In genomic region chr1:147491098-147491497, GRCh38 we compare ENCODE assay signal across 1 cellular context.
TF ChIP-seq lines count a peak whose summit lies in the region.

No MANE protein-coding gene starts in this region.

TF ChIP-seq in GM23338, 12 proteins besides CTCF, POLR2A, EP300 and RAD21 (continued from another document):
- TF ChIP-seq, protein P1, sequence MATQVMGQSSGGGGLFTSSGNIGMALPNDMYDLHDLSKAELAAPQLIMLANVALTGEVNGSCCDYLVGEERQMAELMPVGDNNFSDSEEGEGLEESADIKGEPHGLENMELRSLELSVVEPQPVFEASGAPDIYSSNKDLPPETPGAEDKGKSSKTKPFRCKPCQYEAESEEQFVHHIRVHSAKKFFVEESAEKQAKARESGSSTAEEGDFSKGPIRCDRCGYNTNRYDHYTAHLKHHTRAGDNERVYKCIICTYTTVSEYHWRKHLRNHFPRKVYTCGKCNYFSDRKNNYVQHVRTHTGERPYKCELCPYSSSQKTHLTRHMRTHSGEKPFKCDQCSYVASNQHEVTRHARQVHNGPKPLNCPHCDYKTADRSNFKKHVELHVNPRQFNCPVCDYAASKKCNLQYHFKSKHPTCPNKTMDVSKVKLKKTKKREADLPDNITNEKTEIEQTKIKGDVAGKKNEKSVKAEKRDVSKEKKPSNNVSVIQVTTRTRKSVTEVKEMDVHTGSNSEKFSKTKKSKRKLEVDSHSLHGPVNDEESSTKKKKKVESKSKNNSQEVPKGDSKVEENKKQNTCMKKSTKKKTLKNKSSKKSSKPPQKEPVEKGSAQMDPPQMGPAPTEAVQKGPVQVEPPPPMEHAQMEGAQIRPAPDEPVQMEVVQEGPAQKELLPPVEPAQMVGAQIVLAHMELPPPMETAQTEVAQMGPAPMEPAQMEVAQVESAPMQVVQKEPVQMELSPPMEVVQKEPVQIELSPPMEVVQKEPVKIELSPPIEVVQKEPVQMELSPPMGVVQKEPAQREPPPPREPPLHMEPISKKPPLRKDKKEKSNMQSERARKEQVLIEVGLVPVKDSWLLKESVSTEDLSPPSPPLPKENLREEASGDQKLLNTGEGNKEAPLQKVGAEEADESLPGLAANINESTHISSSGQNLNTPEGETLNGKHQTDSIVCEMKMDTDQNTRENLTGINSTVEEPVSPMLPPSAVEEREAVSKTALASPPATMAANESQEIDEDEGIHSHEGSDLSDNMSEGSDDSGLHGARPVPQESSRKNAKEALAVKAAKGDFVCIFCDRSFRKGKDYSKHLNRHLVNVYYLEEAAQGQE (IDR thresholded peaks at IDR 0.05; ENCODE audit: unreplicated experiment) = no peak
- TF ChIP-seq CREB1 (CRISPR knock-in tag; IDR thresholded peaks at IDR 0.05; ENCODE audit: low read depth) (no peak), ZNF114 (CRISPR knock-in tag; IDR thresholded peaks at IDR 0.05) (no peak), JUNB (IDR thresholded peaks at IDR 0.05; ENCODE audit: unreplicated experiment) (no peak), STAT1 (IDR thresholded peaks at IDR 0.05; ENCODE audit: unreplicated experiment) (no peak)
- TF ChIP-seq, protein P2, sequence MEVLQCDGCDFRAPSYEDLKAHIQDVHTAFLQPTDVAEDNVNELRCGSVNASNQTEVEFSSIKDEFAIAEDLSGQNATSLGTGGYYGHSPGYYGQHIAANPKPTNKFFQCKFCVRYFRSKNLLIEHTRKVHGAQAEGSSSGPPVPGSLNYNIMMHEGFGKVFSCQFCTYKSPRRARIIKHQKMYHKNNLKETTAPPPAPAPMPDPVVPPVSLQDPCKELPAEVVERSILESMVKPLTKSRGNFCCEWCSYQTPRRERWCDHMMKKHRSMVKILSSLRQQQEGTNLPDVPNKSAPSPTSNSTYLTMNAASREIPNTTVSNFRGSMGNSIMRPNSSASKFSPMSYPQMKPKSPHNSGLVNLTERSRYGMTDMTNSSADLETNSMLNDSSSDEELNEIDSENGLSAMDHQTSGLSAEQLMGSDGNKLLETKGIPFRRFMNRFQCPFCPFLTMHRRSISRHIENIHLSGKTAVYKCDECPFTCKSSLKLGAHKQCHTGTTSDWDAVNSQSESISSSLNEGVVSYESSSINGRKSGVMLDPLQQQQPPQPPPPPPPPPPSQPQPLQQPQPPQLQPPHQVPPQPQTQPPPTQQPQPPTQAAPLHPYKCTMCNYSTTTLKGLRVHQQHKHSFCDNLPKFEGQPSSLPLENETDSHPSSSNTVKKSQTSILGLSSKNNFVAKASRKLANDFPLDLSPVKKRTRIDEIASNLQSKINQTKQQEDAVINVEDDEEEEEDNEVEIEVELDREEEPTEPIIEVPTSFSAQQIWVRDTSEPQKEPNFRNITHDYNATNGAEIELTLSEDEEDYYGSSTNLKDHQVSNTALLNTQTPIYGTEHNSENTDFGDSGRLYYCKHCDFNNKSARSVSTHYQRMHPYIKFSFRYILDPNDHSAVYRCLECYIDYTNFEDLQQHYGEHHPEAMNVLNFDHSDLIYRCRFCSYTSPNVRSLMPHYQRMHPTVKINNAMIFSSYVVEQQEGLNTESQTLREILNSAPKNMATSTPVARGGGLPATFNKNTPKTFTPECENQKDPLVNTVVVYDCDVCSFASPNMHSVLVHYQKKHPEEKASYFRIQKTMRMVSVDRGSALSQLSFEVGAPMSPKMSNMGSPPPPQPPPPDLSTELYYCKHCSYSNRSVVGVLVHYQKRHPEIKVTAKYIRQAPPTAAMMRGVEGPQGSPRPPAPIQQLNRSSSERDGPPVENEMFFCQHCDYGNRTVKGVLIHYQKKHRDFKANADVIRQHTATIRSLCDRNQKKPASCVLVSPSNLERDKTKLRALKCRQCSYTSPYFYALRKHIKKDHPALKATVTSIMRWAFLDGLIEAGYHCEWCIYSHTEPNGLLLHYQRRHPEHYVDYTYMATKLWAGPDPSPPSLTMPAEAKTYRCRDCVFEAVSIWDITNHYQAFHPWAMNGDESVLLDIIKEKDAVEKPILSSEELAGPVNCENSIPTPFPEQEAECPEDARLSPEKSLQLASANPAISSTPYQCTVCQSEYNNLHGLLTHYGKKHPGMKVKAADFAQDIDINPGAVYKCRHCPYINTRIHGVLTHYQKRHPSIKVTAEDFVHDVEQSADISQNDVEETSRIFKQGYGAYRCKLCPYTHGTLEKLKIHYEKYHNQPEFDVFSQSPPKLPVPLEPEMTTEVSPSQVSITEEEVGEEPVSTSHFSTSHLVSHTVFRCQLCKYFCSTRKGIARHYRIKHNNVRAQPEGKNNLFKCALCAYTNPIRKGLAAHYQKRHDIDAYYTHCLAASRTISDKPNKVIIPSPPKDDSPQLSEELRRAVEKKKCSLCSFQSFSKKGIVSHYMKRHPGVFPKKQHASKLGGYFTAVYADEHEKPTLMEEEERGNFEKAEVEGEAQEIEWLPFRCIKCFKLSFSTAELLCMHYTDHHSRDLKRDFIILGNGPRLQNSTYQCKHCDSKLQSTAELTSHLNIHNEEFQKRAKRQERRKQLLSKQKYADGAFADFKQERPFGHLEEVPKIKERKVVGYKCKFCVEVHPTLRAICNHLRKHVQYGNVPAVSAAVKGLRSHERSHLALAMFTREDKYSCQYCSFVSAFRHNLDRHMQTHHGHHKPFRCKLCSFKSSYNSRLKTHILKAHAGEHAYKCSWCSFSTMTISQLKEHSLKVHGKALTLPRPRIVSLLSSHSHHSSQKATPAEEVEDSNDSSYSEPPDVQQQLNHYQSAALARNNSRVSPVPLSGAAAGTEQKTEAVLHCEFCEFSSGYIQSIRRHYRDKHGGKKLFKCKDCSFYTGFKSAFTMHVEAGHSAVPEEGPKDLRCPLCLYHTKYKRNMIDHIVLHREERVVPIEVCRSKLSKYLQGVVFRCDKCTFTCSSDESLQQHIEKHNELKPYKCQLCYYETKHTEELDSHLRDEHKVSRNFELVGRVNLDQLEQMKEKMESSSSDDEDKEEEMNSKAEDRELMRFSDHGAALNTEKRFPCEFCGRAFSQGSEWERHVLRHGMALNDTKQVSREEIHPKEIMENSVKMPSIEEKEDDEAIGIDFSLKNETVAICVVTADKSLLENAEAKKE (CRISPR knock-in tag; IDR thresholded peaks at IDR 0.05) = no peak
